ENCODE assay signal across 24 cellular contexts in the genomic region with DNA sequence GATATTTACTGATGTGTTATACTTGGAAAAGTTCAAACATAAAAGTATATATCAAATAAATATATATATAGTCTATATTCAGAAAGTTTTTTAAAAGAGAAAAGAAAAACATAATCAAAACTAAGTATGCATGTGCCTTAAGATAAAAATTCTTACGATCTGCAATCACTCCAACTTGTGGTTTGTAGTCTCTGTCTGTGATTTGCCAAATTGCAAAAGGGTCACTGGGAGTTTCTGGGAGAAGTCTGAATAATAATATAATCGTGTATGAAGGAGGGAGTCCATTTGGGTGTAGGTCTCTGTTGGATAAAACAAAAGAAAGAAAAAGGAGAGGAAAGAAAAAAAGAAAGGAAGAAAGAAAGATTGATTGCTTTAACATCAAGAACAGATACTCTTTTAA.
DNase-seq lines count a peak whose midpoint lies in the region; ATAC-seq, FAIRE-seq and TF ChIP-seq lines count a peak whose summit lies in the region.
"Had no signal": no experiment of that assay in that cellular context is flagged by ENCODE, and none has a peak within 500 bp of the region (broad histone marks: within the 10 kb centered on the region; RNA-seq: fewer than 3 reads in every experiment).

No MANE protein-coding gene starts in this region.

- H3K9me3 Mint-ChIP-seq in osteocyte (ENCODE audit: unreplicated experiment): no peaks in the 10 kb centered on the region
- H3K9me3 Mint-ChIP-seq in activated T-cell treated with anti-CD3 and anti-CD28 coated beads, Interleukin-2, amount 50 U/mL, for 4 hours: no peaks in the 10 kb centered on the region
- no peaks in the 10 kb centered on the region for H3K9me3 Mint-ChIP-seq in T-helper 2 cell treated with Interferon-gamma antibody and Interleukin-4, amounts not matched to agents 5 μg/mL and 100 μg/mL, for 36 hours

- no peaks in the 10 kb centered on the region for H3K9me2 ChIP-seq in GM23248 (ENCODE audit: insufficient read depth)

- BruUV-seq in HepG2 (replicated peaks; lab: Mats Ljungman, UMichigan): no TSS peak

- H3K36me3 ChIP-seq in GM23248 (ENCODE audit: low read depth) (peaks cover 91% of the 10 kb centered on the region), brain microvascular endothelial cell (replicated peaks) (no peaks in the 10 kb centered on the region), HepG2 (replicated peaks in 1 of 2; ENCODE audit: control insufficient read depth in 1 of 2, insufficient read depth in 2 of 2, low read length in 2 of 2) (no peaks in the 10 kb centered on the region)

- H3K27ac ChIP-seq in GM23248 (peak overlapping the region; percentile 19; the same call in 1 of the 2 replicates), brain microvascular endothelial cell (peak overlapping the region; percentile 17), HepG2 (ENCODE audit: extremely low read length, insufficient read depth, low read length) (no peak overlapping the region)
- H3K27ac ChIP-seq: A549, SJSA1 had no signal

- H3K4me1 ChIP-seq in GM23248 (ENCODE audit: insufficient read depth) (peaks cover 40% of the 10 kb centered on the region), HepG2 (ENCODE audit: insufficient read depth, low read length) (no peaks in the 10 kb centered on the region)
- H3K4me1 ChIP-seq: SJSA1 had no signal

- no peak for TF ChIP-seq POLR2A in HepG2 (IDR thresholded peaks at IDR 0.05; ENCODE audit: insufficient read depth in 1 of 2, low read depth in 2 of 2, low read length in 2 of 2)

- intact Hi-C loops in HepG2 (cut with micrococcal nuclease; ENCODE audit: unreplicated experiment): no loop called here

- POLR2A ChIA-PET in HepG2 (lab: Yijun Ruan, JAX): no interaction called here

- no peaks in the 10 kb centered on the region for H3K27me3 ChIP-seq in GM23248 (replicated peaks; ENCODE audit: insufficient read depth)
- H3K27me3 ChIP-seq in brain microvascular endothelial cell (replicated peaks): no peaks in the 10 kb centered on the region
- no peaks in the 10 kb centered on the region for H3K27me3 ChIP-seq in HepG2 (ENCODE audit: control insufficient read depth in 1 of 2, insufficient read depth in 2 of 2, low read length in 2 of 2)
- H3K27me3 ChIP-seq: SJSA1 had no signal

- H3K4me3 ChIP-seq in GM23248 (no peak overlapping the region), brain microvascular endothelial cell (ENCODE audit: low read depth, low read length) (no peak overlapping the region), HepG2 (replicated peaks in 1 of 3; ENCODE audit: insufficient read depth in 1 of 3, low read depth in 2 of 3, low read length in 3 of 3) (no peak overlapping the region)
- H3K4me3 ChIP-seq: A549, SJSA1 had no signal

- H3F3A ChIP-seq in GM23248 (ENCODE audit: insufficient read depth): peaks cover 75% of the 10 kb centered on the region

- H3K79me2 ChIP-seq in GM23248 (ENCODE audit: insufficient read depth): no peaks in the 10 kb centered on the region
- H3K79me2 ChIP-seq in HepG2 (ENCODE audit: insufficient read depth, low read length): no peaks in the 10 kb centered on the region

- DNase-seq in GM23248: no peak
- no peak for DNase-seq in brain microvascular endothelial cell
- DNase-seq in fibroblast of peridontal ligament (ENCODE audit: extremely low read depth): peak; percentile 69
- DNase-seq in osteocyte (ENCODE audit: extremely low spot score, unreplicated experiment): no peak
- DNase-seq in stimulated activated naive CD8-positive, alpha-beta T cell treated with anti-CD3 and anti-CD28 coated beads, Interleukin-15, Interleukin-2, amounts not matched to agents 100 U/mL and 50 U/mL, for 24 hours: no peak
- no peak for DNase-seq in activated T-cell treated with anti-CD3 and anti-CD28 coated beads, Interleukin-2, amount 50 U/mL, for 4 hours
- no peak for DNase-seq in T-helper 2 cell treated with Interferon-gamma antibody and Interleukin-4, amounts not matched to agents 5 μg/mL and 100 μg/mL, for 36 hours (ENCODE audit: low spot score)
- no peak for DNase-seq in HepG2 (ENCODE audit: low spot score)
- DNase-seq: CD4-positive, CD25-positive, alpha-beta regulatory T cell; DMS79 treated with DMSO at 0.1 percent for 48 hours; Kasumi-1; NCI-H1417; NCI-H1694 treated with DMSO at 0.1 percent for 48 hours; NCI-H2081 treated with DMSO at 0.1 percent for 48 hours; NCI-H446; NCI-H526; OCI-M1 had no signal

- H3K9ac ChIP-seq in GM23248: 0 out of 2 replicates have a peak overlapping the region, but pooled peaks have one; percentile 3
- H3K9ac ChIP-seq in HepG2 (ENCODE audit: insufficient read depth, low read depth, low read length): no peak overlapping the region

- in situ Hi-C loops in GM23248 (cut with MboI) (no loop called here), brain microvascular endothelial cell (cut with HindIII; ENCODE audit: low pct_ligation_motif_present, low sequenced_read_pairs) (no loop called here), HepG2 (cut with HindIII; ENCODE audit: extremely low pct_ligation_motif_present, low pct_unique_long_range_greater_than_20kb) (no loop called here)

- no peaks in the 10 kb centered on the region for H3K27me3 Mint-ChIP-seq in osteocyte (ENCODE audit: unreplicated experiment)
- H3K27me3 Mint-ChIP-seq in activated T-cell treated with anti-CD3 and anti-CD28 coated beads, Interleukin-2, amount 50 U/mL, for 4 hours (ENCODE audit: low read depth): peaks cover 2% of the 10 kb centered on the region
- H3K27me3 Mint-ChIP-seq in T-helper 2 cell treated with Interferon-gamma antibody and Interleukin-4, amounts not matched to agents 5 μg/mL and 100 μg/mL, for 36 hours (ENCODE audit: low read depth): peaks cover 5% of the 10 kb centered on the region
- H3K27me3 Mint-ChIP-seq: B cell; CD4-positive, CD25-positive, alpha-beta regulatory T cell had no signal

- peaks cover 82% of the 10 kb centered on the region for H3K4me1 Mint-ChIP-seq in osteocyte (ENCODE audit: unreplicated experiment)
- H3K4me1 Mint-ChIP-seq in activated T-cell treated with anti-CD3 and anti-CD28 coated beads, Interleukin-2, amount 50 U/mL, for 4 hours (ENCODE audit: low read depth): no peaks in the 10 kb centered on the region
- no peaks in the 10 kb centered on the region for H3K4me1 Mint-ChIP-seq in T-helper 2 cell treated with Interferon-gamma antibody and Interleukin-4, amounts not matched to agents 5 μg/mL and 100 μg/mL, for 36 hours (ENCODE audit: low read depth)
- H3K4me1 Mint-ChIP-seq: B cell; CD4-positive, CD25-positive, alpha-beta regulatory T cell had no signal

- H3K4me3 Mint-ChIP-seq in osteocyte (ENCODE audit: unreplicated experiment): no peak overlapping the region
- H3K4me3 Mint-ChIP-seq in activated T-cell treated with anti-CD3 and anti-CD28 coated beads, Interleukin-2, amount 50 U/mL, for 4 hours: no peak overlapping the region
- H3K4me3 Mint-ChIP-seq in T-helper 2 cell treated with Interferon-gamma antibody and Interleukin-4, amounts not matched to agents 5 μg/mL and 100 μg/mL, for 36 hours: no peak overlapping the region
- H3K4me3 Mint-ChIP-seq: B cell; CD4-positive, CD25-positive, alpha-beta regulatory T cell had no signal

- no peak for TF ChIP-seq CTCF in brain microvascular endothelial cell (IDR thresholded peaks at IDR 0.05; ENCODE audit: low read depth, low read length, missing control alignments)
- no peak for TF ChIP-seq CTCF in osteocyte (IDR thresholded peaks at IDR 0.05)
- no peak for TF ChIP-seq CTCF in HepG2 (CRISPR knock-in tag; IDR thresholded peaks at IDR 0.05)

- H2AFZ ChIP-seq in GM23248 (no peak overlapping the region), HepG2 (ENCODE audit: low read length) (no peak overlapping the region)

- H4K20me1 ChIP-seq in GM23248 (ENCODE audit: insufficient read depth) (no peaks in the 10 kb centered on the region), HepG2 (ENCODE audit: insufficient read depth, low read length) (no peaks in the 10 kb centered on the region)

- H3K27ac Mint-ChIP-seq in osteocyte (ENCODE audit: unreplicated experiment): peak overlapping the region; percentile 92
- no peak overlapping the region for H3K27ac Mint-ChIP-seq in T-helper 2 cell treated with Interferon-gamma antibody and Interleukin-4, amounts not matched to agents 5 μg/mL and 100 μg/mL, for 36 hours
- H3K27ac Mint-ChIP-seq: B cell; CD4-positive, CD25-positive, alpha-beta regulatory T cell had no signal

- CTCF ChIA-PET in HepG2 (lab: Yijun Ruan, JAX; ENCODE audit: low intra/inter-chr PET ratio, low total read pairs): no interaction called here

- no peak overlapping the region for H3K4me2 ChIP-seq in GM23248 (ENCODE audit: unreplicated experiment)
- no peak overlapping the region for H3K4me2 ChIP-seq in HepG2 (ENCODE audit: low read depth, low read length)
- H3K4me2 ChIP-seq: A549 had no signal

- TF ChIP-seq RAD21 in HepG2 (CRISPR knock-in tag; IDR thresholded peaks at IDR 0.05): no peak

- WGBS in GM23248 (ENCODE audit: low coverage in 1 of 2, low lambda C conversion rate in 2 of 2, missing lambda C conversion rate in 2 of 2), 2 experiments: 32 to 36% methylated on average over 2 of the region's 2 CpGs
- WGBS in HepG2 (ENCODE audit: low lambda C conversion rate): 1% methylated on average over 2 of the region's 2 CpGs

- H3K36me3 Mint-ChIP-seq in osteocyte (ENCODE audit: unreplicated experiment): peaks cover 86% of the 10 kb centered on the region
- H3K36me3 Mint-ChIP-seq in activated T-cell treated with anti-CD3 and anti-CD28 coated beads, Interleukin-2, amount 50 U/mL, for 4 hours (ENCODE audit: insufficient read depth): no peaks in the 10 kb centered on the region
- no peaks in the 10 kb centered on the region for H3K36me3 Mint-ChIP-seq in T-helper 2 cell treated with Interferon-gamma antibody and Interleukin-4, amounts not matched to agents 5 μg/mL and 100 μg/mL, for 36 hours (ENCODE audit: low read depth)
- H3K36me3 Mint-ChIP-seq: CD4-positive, CD25-positive, alpha-beta regulatory T cell had no signal

- TF ChIP-seq EP300 in HepG2 (IDR thresholded peaks at IDR 0.05; ENCODE audit: low read depth in 2 of 2, low read length in 2 of 2) (no peak), HepG2 (CRISPR knock-in tag; IDR thresholded peaks at IDR 0.05; ENCODE audit: borderline replicate concordance) (no peak)

- no peak for ATAC-seq in stimulated activated naive CD8-positive, alpha-beta T cell treated with anti-CD3 and anti-CD28 coated beads, Interleukin-15, Interleukin-2, amounts not matched to agents 100 U/mL and 50 U/mL, for 24 hours
- no peak for ATAC-seq in activated T-cell treated with anti-CD3 and anti-CD28 coated beads, Interleukin-2, amount 50 U/mL, for 4 hours
- ATAC-seq in HepG2: no peak
- ATAC-seq: A549, HCT116, Right ventricle myocardium inferior had no signal

- no peak for FAIRE-seq in HepG2 (lab: Jason Lieb, UNC)
- FAIRE-seq: A549, GM12891, H1 had no signal

- no peaks in the 10 kb centered on the region for H3K9me3 ChIP-seq in GM23248 (ENCODE audit: low read depth)
- H3K9me3 ChIP-seq in HepG2 (ENCODE audit: low read length): no peaks in the 10 kb centered on the region
- H3K9me3 ChIP-seq: A549, SJSA1 had no signal

TF ChIP-seq in HepG2, 621 proteins besides CTCF, POLR2A, EP300 and RAD21 (continues in another document):
- no peak for TF ChIP-seq KAT2B (IDR thresholded peaks at IDR 0.05; ENCODE audit: borderline replicate concordance, low read depth, low read length)
